In the genomic region with DNA sequence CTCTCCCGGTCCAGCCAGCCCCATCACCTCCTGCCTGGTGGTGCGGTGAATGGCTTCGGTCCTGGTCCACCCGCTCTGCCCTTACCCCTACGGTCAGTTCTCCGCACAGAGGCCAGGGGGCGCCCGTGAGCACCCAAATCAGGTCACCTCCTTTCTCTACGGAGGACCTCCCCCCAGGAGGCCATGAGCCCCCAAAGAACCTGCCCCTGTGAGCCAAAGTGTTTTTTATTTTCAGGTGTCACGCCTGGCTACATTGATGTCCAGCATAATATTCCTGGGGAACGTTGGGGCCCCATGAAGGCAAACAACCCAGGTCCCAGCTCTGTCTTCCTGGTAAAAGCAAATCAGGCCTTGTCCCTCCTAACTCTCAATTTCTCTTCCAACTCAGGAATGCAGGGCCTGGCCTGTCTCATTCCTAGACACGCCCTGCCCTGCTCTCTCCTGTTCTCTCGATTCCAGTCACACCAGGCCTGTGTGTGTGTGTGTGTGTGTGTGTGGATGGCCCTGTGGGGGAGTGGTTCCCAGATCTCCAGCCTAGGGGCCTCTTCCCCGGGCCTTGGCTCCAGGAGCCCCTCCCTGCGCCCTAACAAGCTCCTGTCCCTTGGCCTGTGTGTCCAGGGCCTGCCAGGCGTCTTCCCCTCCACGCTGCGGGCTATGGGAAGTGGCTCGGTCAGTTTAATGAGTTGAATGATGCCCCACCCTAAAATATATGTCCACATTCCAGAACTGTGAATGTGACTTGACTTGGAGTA, we compare ENCODE assay signal across 1 cellular context.
A peak's percentile ranks its signal among the peaks of the same experiment; 100 is the strongest.
TF ChIP-seq lines count a peak whose summit lies in the region.

No MANE protein-coding gene starts in this region.

TF ChIP-seq in HepG2, 621 proteins besides CTCF, POLR2A, EP300 and RAD21 (continued from another document and continues in another):
- no peak for TF ChIP-seq UBTF (CRISPR knock-in tag; IDR thresholded peaks at IDR 0.05)
- TF ChIP-seq TEAD3 (CRISPR knock-in tag; optimal IDR thresholded peaks at IDR 0.05; ENCODE audit: borderline replicate concordance): peak; percentile 48
- TF ChIP-seq ZFP62 (CRISPR knock-in tag; IDR thresholded peaks at IDR 0.05): no peak
- TF ChIP-seq ZNF614 (CRISPR knock-in tag; IDR thresholded peaks at IDR 0.05; ENCODE audit: borderline replicate concordance): 0 out of 2 replicates have a peak, but pooled peaks have one; percentile 18
- TF ChIP-seq, protein P1, sequence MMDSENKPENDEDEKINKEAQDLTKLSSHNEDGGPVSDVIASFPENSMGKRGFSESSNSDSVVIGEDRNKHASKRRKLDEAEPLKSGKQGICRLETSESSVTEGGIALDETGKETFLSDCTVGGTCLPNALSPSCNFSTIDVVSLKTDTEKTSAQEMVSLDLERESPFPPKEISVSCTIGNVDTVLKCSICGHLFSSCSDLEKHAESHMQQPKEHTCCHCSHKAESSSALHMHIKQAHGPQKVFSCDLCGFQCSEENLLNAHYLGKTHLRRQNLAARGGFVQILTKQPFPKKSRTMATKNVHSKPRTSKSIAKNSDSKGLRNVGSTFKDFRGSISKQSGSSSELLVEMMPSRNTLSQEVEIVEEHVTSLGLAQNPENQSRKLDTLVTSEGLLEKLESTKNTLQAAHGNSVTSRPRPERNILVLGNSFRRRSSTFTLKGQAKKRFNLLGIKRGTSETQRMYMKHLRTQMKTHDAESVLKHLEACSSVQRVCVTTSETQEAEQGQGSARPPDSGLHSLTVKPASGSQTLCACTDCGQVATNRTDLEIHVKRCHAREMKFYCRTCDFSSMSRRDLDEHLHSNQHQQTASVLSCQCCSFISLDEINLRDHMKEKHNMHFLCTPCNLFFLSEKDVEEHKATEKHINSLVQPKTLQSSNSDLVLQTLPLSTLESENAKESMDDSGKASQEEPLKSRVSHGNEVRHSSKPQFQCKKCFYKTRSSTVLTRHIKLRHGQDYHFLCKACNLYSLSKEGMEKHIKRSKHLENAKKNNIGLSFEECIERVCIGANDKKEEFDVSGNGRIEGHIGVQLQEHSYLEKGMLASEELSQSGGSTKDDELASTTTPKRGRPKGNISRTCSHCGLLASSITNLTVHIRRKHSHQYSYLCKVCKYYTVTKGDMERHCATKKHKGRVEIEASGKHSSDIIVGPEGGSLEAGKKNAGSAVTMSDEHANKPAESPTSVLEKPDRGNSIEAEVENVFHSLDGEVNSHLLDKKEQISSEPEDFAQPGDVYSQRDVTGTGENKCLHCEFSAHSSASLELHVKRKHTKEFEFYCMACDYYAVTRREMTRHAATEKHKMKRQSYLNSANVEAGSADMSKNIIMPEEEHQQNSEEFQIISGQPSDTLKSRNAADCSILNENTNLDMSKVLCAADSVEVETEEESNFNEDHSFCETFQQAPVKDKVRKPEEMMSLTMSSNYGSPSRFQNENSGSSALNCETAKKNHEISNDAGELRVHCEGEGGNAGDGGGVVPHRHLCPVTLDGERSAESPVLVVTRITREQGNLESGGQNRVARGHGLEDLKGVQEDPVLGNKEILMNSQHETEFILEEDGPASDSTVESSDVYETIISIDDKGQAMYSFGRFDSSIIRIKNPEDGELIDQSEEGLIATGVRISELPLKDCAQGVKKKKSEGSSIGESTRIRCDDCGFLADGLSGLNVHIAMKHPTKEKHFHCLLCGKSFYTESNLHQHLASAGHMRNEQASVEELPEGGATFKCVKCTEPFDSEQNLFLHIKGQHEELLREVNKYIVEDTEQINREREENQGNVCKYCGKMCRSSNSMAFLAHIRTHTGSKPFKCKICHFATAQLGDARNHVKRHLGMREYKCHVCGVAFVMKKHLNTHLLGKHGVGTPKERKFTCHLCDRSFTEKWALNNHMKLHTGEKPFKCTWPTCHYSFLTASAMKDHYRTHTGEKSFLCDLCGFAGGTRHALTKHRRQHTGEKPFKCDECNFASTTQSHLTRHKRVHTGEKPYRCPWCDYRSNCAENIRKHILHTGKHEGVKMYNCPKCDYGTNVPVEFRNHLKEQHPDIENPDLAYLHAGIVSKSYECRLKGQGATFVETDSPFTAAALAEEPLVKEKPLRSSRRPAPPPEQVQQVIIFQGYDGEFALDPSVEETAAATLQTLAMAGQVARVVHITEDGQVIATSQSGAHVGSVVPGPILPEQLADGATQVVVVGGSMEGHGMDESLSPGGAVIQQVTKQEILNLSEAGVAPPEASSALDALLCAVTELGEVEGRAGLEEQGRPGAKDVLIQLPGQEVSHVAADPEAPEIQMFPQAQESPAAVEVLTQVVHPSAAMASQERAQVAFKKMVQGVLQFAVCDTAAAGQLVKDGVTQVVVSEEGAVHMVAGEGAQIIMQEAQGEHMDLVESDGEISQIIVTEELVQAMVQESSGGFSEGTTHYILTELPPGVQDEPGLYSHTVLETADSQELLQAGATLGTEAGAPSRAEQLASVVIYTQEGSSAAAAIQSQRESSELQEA (CRISPR knock-in tag; IDR thresholded peaks at IDR 0.05; ENCODE audit: not compliant biosample characterization): no peak
- TF ChIP-seq MIER2 (CRISPR knock-in tag; IDR thresholded peaks at IDR 0.05): no peak
- TF ChIP-seq, protein P2, sequence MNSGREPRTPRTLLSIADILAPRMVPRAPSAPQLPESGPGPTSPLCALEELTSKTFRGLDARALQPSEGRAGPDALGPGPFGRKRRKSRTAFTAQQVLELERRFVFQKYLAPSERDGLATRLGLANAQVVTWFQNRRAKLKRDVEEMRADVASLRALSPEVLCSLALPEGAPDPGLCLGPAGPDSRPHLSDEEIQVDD (CRISPR knock-in tag; IDR thresholded peaks at IDR 0.05; ENCODE audit: borderline replicate concordance): no peak
- TF ChIP-seq ZNF230 (CRISPR knock-in tag; IDR thresholded peaks at IDR 0.05): no peak
- TF ChIP-seq TBL1XR1 (IDR thresholded peaks at IDR 0.05; ENCODE audit: borderline replicate concordance, low read length, partially characterized antibody): no peak
- TF ChIP-seq, protein P3, sequence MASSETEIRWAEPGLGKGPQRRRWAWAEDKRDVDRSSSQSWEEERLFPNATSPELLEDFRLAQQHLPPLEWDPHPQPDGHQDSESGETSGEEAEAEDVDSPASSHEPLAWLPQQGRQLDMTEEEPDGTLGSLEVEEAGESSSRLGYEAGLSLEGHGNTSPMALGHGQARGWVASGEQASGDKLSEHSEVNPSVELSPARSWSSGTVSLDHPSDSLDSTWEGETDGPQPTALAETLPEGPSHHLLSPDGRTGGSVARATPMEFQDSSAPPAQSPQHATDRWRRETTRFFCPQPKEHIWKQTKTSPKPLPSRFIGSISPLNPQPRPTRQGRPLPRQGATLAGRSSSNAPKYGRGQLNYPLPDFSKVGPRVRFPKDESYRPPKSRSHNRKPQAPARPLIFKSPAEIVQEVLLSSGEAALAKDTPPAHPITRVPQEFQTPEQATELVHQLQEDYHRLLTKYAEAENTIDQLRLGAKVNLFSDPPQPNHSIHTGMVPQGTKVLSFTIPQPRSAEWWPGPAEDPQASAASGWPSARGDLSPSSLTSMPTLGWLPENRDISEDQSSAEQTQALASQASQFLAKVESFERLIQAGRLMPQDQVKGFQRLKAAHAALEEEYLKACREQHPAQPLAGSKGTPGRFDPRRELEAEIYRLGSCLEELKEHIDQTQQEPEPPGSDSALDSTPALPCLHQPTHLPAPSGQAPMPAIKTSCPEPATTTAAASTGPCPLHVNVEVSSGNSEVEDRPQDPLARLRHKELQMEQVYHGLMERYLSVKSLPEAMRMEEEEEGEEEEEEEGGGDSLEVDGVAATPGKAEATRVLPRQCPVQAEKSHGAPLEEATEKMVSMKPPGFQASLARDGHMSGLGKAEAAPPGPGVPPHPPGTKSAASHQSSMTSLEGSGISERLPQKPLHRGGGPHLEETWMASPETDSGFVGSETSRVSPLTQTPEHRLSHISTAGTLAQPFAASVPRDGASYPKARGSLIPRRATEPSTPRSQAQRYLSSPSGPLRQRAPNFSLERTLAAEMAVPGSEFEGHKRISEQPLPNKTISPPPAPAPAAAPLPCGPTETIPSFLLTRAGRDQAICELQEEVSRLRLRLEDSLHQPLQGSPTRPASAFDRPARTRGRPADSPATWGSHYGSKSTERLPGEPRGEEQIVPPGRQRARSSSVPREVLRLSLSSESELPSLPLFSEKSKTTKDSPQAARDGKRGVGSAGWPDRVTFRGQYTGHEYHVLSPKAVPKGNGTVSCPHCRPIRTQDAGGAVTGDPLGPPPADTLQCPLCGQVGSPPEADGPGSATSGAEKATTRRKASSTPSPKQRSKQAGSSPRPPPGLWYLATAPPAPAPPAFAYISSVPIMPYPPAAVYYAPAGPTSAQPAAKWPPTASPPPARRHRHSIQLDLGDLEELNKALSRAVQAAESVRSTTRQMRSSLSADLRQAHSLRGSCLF (CRISPR knock-in tag; IDR thresholded peaks at IDR 0.05; ENCODE audit: borderline replicate concordance): no peak
- TF ChIP-seq ZNF280D (CRISPR knock-in tag; IDR thresholded peaks at IDR 0.05): no peak
- no peak for TF ChIP-seq EED (CRISPR knock-in tag; IDR thresholded peaks at IDR 0.05)
- 0 out of 2 replicates have a peak, but pooled peaks have one; percentile 34 for TF ChIP-seq DR1 (CRISPR knock-in tag; IDR thresholded peaks at IDR 0.05)
- no peak for TF ChIP-seq HNRNPK (IDR thresholded peaks at IDR 0.05; ENCODE audit: low read depth, low read length, poor library complexity, severe bottlenecking)
- TF ChIP-seq ZFP36L1 (CRISPR knock-in tag; IDR thresholded peaks at IDR 0.05): no peak
- TF ChIP-seq, protein P4, sequence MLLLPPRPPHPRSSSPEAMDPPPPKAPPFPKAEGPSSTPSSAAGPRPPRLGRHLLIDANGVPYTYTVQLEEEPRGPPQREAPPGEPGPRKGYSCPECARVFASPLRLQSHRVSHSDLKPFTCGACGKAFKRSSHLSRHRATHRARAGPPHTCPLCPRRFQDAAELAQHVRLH (CRISPR knock-in tag; IDR thresholded peaks at IDR 0.05; ENCODE audit: borderline replicate concordance, low read depth): no peak
- no peak for TF ChIP-seq KLF11 (CRISPR knock-in tag; IDR thresholded peaks at IDR 0.05)
- no peak for TF ChIP-seq GMEB2 (CRISPR knock-in tag; IDR thresholded peaks at IDR 0.05; ENCODE audit: low read depth)
- no peak for TF ChIP-seq FOXC1 (CRISPR knock-in tag; IDR thresholded peaks at IDR 0.05; ENCODE audit: borderline replicate concordance)
- TF ChIP-seq, protein P5, sequence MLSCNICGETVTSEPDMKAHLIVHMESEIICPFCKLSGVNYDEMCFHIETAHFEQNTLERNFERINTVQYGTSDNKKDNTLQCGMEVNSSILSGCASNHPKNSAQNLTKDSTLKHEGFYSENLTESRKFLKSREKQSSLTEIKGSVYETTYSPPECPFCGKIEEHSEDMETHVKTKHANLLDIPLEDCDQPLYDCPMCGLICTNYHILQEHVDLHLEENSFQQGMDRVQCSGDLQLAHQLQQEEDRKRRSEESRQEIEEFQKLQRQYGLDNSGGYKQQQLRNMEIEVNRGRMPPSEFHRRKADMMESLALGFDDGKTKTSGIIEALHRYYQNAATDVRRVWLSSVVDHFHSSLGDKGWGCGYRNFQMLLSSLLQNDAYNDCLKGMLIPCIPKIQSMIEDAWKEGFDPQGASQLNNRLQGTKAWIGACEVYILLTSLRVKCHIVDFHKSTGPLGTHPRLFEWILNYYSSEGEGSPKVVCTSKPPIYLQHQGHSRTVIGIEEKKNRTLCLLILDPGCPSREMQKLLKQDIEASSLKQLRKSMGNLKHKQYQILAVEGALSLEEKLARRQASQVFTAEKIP (CRISPR knock-in tag; IDR thresholded peaks at IDR 0.05; ENCODE audit: borderline replicate concordance): no peak
- no peak for TF ChIP-seq NFKB2 (CRISPR knock-in tag; IDR thresholded peaks at IDR 0.05; ENCODE audit: borderline replicate concordance)
- TF ChIP-seq KLF9 (CRISPR knock-in tag; IDR thresholded peaks at IDR 0.05; ENCODE audit: low read depth): no peak
- TF ChIP-seq GFI1 (CRISPR knock-in tag; IDR thresholded peaks at IDR 0.05; ENCODE audit: borderline replicate concordance): peak; percentile 41; the same call in 1 of the 2 replicates
- TF ChIP-seq NAIF1 (CRISPR knock-in tag; IDR thresholded peaks at IDR 0.05; ENCODE audit: borderline replicate concordance): no peak
- TF ChIP-seq ZNF772 (CRISPR knock-in tag; IDR thresholded peaks at IDR 0.05): no peak
- no peak for TF ChIP-seq ZNF138 (CRISPR knock-in tag; IDR thresholded peaks at IDR 0.05; ENCODE audit: low read depth)
